ENCODE assay signal across 19 cellular contexts in the genomic region with DNA sequence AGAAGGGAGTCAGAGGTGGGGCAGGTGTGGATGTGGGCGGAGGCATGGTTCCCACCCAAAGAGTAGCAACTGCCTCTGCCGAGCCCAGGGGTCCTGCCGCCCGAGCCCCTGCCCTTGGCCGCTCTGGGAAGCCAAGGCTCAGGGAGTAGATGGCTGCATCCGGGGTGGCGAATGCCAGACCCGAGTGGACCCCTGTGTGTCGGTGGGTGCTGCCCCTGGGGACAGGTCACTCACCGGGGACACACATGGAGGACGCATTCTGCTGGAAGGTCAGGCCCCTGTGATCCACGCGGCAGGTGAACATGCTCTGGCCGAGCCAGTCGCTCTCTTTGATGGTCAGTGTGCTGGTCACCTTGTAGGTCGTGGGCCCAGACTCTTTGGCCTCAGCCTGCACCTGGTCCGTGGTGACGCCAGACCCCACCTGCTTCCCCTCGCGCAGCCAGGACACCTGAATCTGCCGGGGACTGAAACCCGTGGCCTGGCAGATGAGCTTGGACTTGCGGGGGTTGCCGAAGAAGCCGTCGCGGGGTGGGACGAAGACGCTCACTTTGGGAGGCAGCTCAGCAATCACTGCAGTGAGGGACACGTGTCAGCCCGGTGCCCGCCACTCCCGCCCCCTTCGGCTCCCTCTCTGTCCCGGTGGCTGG.
A peak's percentile ranks its signal among the peaks of the same experiment; 100 is the strongest.
DNase-seq lines count a peak whose midpoint lies in the region; ATAC-seq and TF ChIP-seq lines count a peak whose summit lies in the region.
"Had no signal": no experiment of that assay in that cellular context is flagged by ENCODE, and none has a peak within 500 bp of the region (broad histone marks: within the 10 kb centered on the region; RNA-seq: fewer than 3 reads in every experiment).

No MANE protein-coding gene starts in this region.

- H3K36me3 Mint-ChIP-seq in activated CD4-positive, alpha-beta T cell treated with anti-CD3 and anti-CD28 coated beads, Interleukin-2, amount 10 ng/mL, durations not matched to agents 7 days and 5 days (ENCODE audit: low read depth) = peaks cover 16% of the 10 kb centered on the region
- peaks cover 66% of the 10 kb centered on the region for H3K36me3 Mint-ChIP-seq in stimulated activated memory B cell treated with anti-CD40 and anti-IgM and Interleukin-4, amounts not matched to agents 10 μg/mL and 1 μg/mL and 100 μg/mL, for 72 hours

- H3K9me3 ChIP-seq in Loucy (ENCODE audit: insufficient read depth, low read depth, low read length) = no peaks in the 10 kb centered on the region
- H3K9me3 ChIP-seq: ascending aorta, gastrocnemius medialis had no signal

- peak overlapping the region; percentile 80 for H3K9ac ChIP-seq in Loucy (ENCODE audit: low read depth, low read length, poor library complexity, severe bottlenecking)

- intact Hi-C loops in cardiac septum (cut with DNase I) = no loop called here

- CTCF ChIA-PET in activated CD4-positive, alpha-beta T cell treated with anti-CD3 and anti-CD28 coated beads, Interleukin-2, amount 10 ng/mL, durations not matched to agents 7 days and 5 days (lab: Charles Lee) = no interaction called here

- no peak for ATAC-seq in stimulated activated memory B cell treated with anti-CD40 and anti-IgM and Interleukin-4, amounts not matched to agents 10 μg/mL and 1 μg/mL and 100 μg/mL, for 72 hours
- no peak for ATAC-seq in GM18909 (IDR thresholded peaks at IDR 0.05; ENCODE audit: poor library complexity, unreplicated experiment)
- ATAC-seq: gastrocnemius medialis; HCT116; naive thymus-derived CD4-positive, alpha-beta T cell had no signal

- H2AFZ ChIP-seq in Loucy (ENCODE audit: low read length) = no peak overlapping the region

- no peak overlapping the region for H3K4me3 ChIP-seq in Loucy (ENCODE audit: low read length, poor library complexity, severe bottlenecking)
- H3K4me3 ChIP-seq: ascending aorta, gastrocnemius medialis had no signal

- peaks cover 8% of the 10 kb centered on the region for H4K20me1 ChIP-seq in Loucy (ENCODE audit: insufficient read depth, low read length, poor library complexity, severe bottlenecking)

- peak overlapping the region; percentile 92 for H3K4me2 ChIP-seq in Loucy (ENCODE audit: low read depth, low read length, poor library complexity, severe bottlenecking)

- POLR2A ChIA-PET in activated CD4-positive, alpha-beta T cell treated with anti-CD3 and anti-CD28 coated beads, Interleukin-2, amount 10 ng/mL, durations not matched to agents 7 days and 5 days (lab: Charles Lee) = no interaction called here

- peaks cover 36% of the 10 kb centered on the region; the same call in 1 of the 2 replicates for H3K36me3 ChIP-seq in Loucy (ENCODE audit: insufficient read depth, low read length)
- H3K36me3 ChIP-seq: ascending aorta, gastrocnemius medialis had no signal

- no peak overlapping the region for H3K4me3 Mint-ChIP-seq in activated CD4-positive, alpha-beta T cell treated with anti-CD3 and anti-CD28 coated beads, Interleukin-2, amount 10 ng/mL, durations not matched to agents 7 days and 5 days
- H3K4me3 Mint-ChIP-seq in stimulated activated memory B cell treated with anti-CD40 and anti-IgM and Interleukin-4, amounts not matched to agents 10 μg/mL and 1 μg/mL and 100 μg/mL, for 72 hours = peak overlapping the region; percentile 96

- H3K27me3 ChIP-seq in Loucy (ENCODE audit: insufficient read depth, low read length, poor library complexity, severe bottlenecking) = no peaks in the 10 kb centered on the region
- H3K27me3 ChIP-seq: ascending aorta, gastrocnemius medialis had no signal

- H3K9me2 ChIP-seq in Loucy (replicated peaks; ENCODE audit: low read depth, low read length) = no peaks in the 10 kb centered on the region

- peaks cover 63% of the 10 kb centered on the region for H3K79me2 ChIP-seq in Loucy (ENCODE audit: insufficient read depth, low read length)

- H3F3A ChIP-seq in Loucy (ENCODE audit: low read depth) = peaks cover 2% of the 10 kb centered on the region; the same call in 1 of the 2 replicates

- H3K4me1 ChIP-seq in Loucy (ENCODE audit: insufficient read depth, low read length, poor library complexity, severe bottlenecking) = peaks cover 33% of the 10 kb centered on the region
- H3K4me1 ChIP-seq: ascending aorta, gastrocnemius medialis had no signal

- H3K4me1 Mint-ChIP-seq in activated CD4-positive, alpha-beta T cell treated with anti-CD3 and anti-CD28 coated beads, Interleukin-2, amount 10 ng/mL, durations not matched to agents 7 days and 5 days = peaks cover 51% of the 10 kb centered on the region
- peaks cover 44% of the 10 kb centered on the region for H3K4me1 Mint-ChIP-seq in stimulated activated memory B cell treated with anti-CD40 and anti-IgM and Interleukin-4, amounts not matched to agents 10 μg/mL and 1 μg/mL and 100 μg/mL, for 72 hours

- no peaks in the 10 kb centered on the region for H3K27me3 Mint-ChIP-seq in activated CD4-positive, alpha-beta T cell treated with anti-CD3 and anti-CD28 coated beads, Interleukin-2, amount 10 ng/mL, durations not matched to agents 7 days and 5 days
- H3K27me3 Mint-ChIP-seq in stimulated activated memory B cell treated with anti-CD40 and anti-IgM and Interleukin-4, amounts not matched to agents 10 μg/mL and 1 μg/mL and 100 μg/mL, for 72 hours = no peaks in the 10 kb centered on the region

- no peak for TF ChIP-seq CTCF in Loucy (conservative IDR thresholded peaks at IDR 0.05; ENCODE audit: low read length)

- no peaks in the 10 kb centered on the region for H3K9me3 Mint-ChIP-seq in activated CD4-positive, alpha-beta T cell treated with anti-CD3 and anti-CD28 coated beads, Interleukin-2, amount 10 ng/mL, durations not matched to agents 7 days and 5 days
- no peaks in the 10 kb centered on the region for H3K9me3 Mint-ChIP-seq in stimulated activated memory B cell treated with anti-CD40 and anti-IgM and Interleukin-4, amounts not matched to agents 10 μg/mL and 1 μg/mL and 100 μg/mL, for 72 hours

- DNase-seq in activated CD4-positive, alpha-beta T cell treated with anti-CD3 and anti-CD28 coated beads, Interleukin-2, amount 10 ng/mL, durations not matched to agents 7 days and 5 days = no peak
- DNase-seq in activated CD4-positive, alpha-beta T cell treated with anti-CD3 and anti-CD28 coated beads for 1 hour = no peak
- DNase-seq in cardiac septum (ENCODE audit: low spot score) (peak; percentile 73), NCI-H526 (lab: John Stamatoyannopoulos, UW) (no peak), GDM1 (lab: John Stamatoyannopoulos, UW) (no peak)
- DNase-seq: activated CD8-positive, alpha-beta memory T cell treated with anti-CD3 and anti-CD28 coated beads, Interleukin-2, amount 50 U/mL, for 4 hours; Calu3; effector CD8-positive, alpha-beta T cell; gastrocnemius medialis; MV-4-11; NCI-H510A; SHP77 treated with DMSO at 0.1 percent for 48 hours; substantia nigra had no signal

- H3K27ac Mint-ChIP-seq in activated CD4-positive, alpha-beta T cell treated with anti-CD3 and anti-CD28 coated beads, Interleukin-2, amount 10 ng/mL, durations not matched to agents 7 days and 5 days = peak overlapping the region; percentile 93
- peak overlapping the region; percentile 100 for H3K27ac Mint-ChIP-seq in stimulated activated memory B cell treated with anti-CD40 and anti-IgM and Interleukin-4, amounts not matched to agents 10 μg/mL and 1 μg/mL and 100 μg/mL, for 72 hours
